8 cellular contexts compared by ENCODE assay signal in the genomic region with DNA sequence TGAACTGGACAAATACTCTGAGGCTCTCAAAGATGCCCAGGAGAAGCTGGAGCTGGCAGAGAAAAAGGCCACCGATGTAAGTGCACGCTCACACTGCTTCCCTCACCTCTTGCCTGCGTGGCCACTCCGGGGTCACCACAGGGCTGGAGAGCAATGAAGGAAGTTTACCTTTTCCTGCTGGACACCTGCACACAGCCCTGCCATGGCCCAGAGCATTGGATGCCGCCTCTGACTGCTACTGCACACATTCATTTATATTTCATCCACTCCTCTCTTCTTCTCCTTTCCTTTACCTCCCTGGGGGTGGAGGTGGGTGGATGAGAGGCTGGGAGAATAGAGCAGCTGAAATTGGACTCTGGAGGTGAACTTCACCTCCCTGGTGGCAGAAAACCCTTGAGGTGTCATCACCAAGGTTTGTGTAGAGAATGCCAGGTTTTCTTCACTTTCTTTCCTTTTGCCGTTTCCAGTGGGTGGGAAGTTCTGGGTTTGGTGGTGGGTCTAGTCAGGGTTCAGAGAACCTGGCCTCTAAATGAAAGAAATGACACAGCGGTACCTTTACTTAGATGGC. TPM values are rescaled to one million over a fixed set of nuclear protein-coding genes. Genes with fewer than 3 reads are reported as not detected.
DNase-seq lines count a peak whose midpoint lies in the region; ATAC-seq and TF ChIP-seq lines count a peak whose summit lies in the region.

No MANE protein-coding gene starts in this region.

- no peak for DNase-seq in activated CD4-positive, alpha-beta T cell treated with anti-CD3 and anti-CD28 coated beads for 36 hours
- DNase-seq in activated CD4-positive, alpha-beta T cell treated with anti-CD3 and anti-CD28 coated beads for 48 hours = no peak
- no peak for DNase-seq in chondrocyte (ENCODE audit: low spot score)
- DNase-seq in lung (ENCODE audit: low spot score) = no peak
- DNase-seq in thyroid gland = no peak
- DNase-seq in NCI-H82 (lab: John Stamatoyannopoulos, UW) = no peak

- TF ChIP-seq POLR2A in thyroid gland (IDR thresholded peaks at IDR 0.05) = no peak

- peak overlapping the region; percentile 50 for H3K4me3 Mint-ChIP-seq in activated CD4-positive, alpha-beta T cell treated with anti-CD3 and anti-CD28 coated beads for 36 hours
- peak overlapping the region; percentile 99 for H3K4me3 Mint-ChIP-seq in chondrocyte (ENCODE audit: unreplicated experiment)

- H3K27ac Mint-ChIP-seq in activated CD4-positive, alpha-beta T cell treated with anti-CD3 and anti-CD28 coated beads for 36 hours = no peak overlapping the region
- H3K27ac Mint-ChIP-seq in chondrocyte (ENCODE audit: unreplicated experiment) = peak overlapping the region; percentile 96

- peak overlapping the region; percentile 7 to 91 for H3K27ac ChIP-seq in lung (ENCODE audit: low read depth in 1 of 2, low read length in 1 of 2)
- H3K27ac ChIP-seq in thyroid gland = no peak overlapping the region

- TF ChIP-seq CTCF in chondrocyte (IDR thresholded peaks at IDR 0.05) (no peak), lung (IDR thresholded peaks at IDR 0.05; ENCODE audit: control extremely low read depth, extremely low read depth) (no peak), thyroid gland (IDR thresholded peaks at IDR 0.05) (no peak)

- H3K4me1 ChIP-seq in lung (ENCODE audit: control insufficient read depth in 2 of 2, insufficient read depth in 2 of 2, low read length in 2 of 2) (peaks cover 0 to 14% of the 10 kb centered on the region in 2 donors), thyroid gland (peaks cover 15 to 34% of the 10 kb centered on the region in 2 donors)

- H3K27me3 ChIP-seq in lung (ENCODE audit: control insufficient read depth, insufficient read depth) (no peaks in the 10 kb centered on the region), thyroid gland (no peaks in the 10 kb centered on the region)

- intact Hi-C loops in activated CD4-positive, alpha-beta T cell treated with anti-CD3 and anti-CD28 coated beads for 36 hours (cut with DNase I, micrococcal nuclease) = loop anchor here in 1 of 2 experiments (10.0 kb wide), 1 partner anchor 241 kb away; no protein-coding TSS in a partner anchor
- intact Hi-C loops in thyroid gland (cut with DNase I) = no loop called here

- no peak for ATAC-seq in activated CD4-positive, alpha-beta T cell treated with anti-CD3 and anti-CD28 coated beads for 36 hours
- no peak for ATAC-seq in lung (ENCODE audit: insufficient read depth, low FRiP score)
- no peak for ATAC-seq in HG02938 (IDR thresholded peaks at IDR 0.05; ENCODE audit: unreplicated experiment)
- ATAC-seq in GM18867 (IDR thresholded peaks at IDR 0.05; ENCODE audit: unreplicated experiment) = no peak

- peaks cover 14% of the 10 kb centered on the region for H3K4me1 Mint-ChIP-seq in activated CD4-positive, alpha-beta T cell treated with anti-CD3 and anti-CD28 coated beads for 36 hours
- peaks cover 56% of the 10 kb centered on the region for H3K4me1 Mint-ChIP-seq in chondrocyte (ENCODE audit: low read depth)

- H3K27me3 Mint-ChIP-seq in activated CD4-positive, alpha-beta T cell treated with anti-CD3 and anti-CD28 coated beads for 36 hours = peaks cover 63% of the 10 kb centered on the region
- no peaks in the 10 kb centered on the region for H3K27me3 Mint-ChIP-seq in chondrocyte (ENCODE audit: low read depth)

- H3K9me3 ChIP-seq in lung (ENCODE audit: control insufficient read depth in 2 of 2, insufficient read depth in 1 of 2, low read length in 1 of 2) (no peaks in the 10 kb centered on the region), thyroid gland (no peaks in the 10 kb centered on the region)

- POLR2A ChIA-PET in activated CD4-positive, alpha-beta T cell treated with anti-CD3 and anti-CD28 coated beads for 36 hours (lab: Charles Lee) = interaction anchor here (0.6 kb wide), 1 partner anchor 453 kb away, joined by 3 read pairs; no protein-coding TSS in a partner anchor

- peaks cover 0 to 5% of the 10 kb centered on the region in 2 donors for H3K36me3 ChIP-seq in lung (ENCODE audit: control insufficient read depth in 2 of 2, insufficient read depth in 2 of 2, low read length in 2 of 2)
- no peaks in the 10 kb centered on the region for H3K36me3 ChIP-seq in thyroid gland

- no peaks in the 10 kb centered on the region for H3K36me3 Mint-ChIP-seq in activated CD4-positive, alpha-beta T cell treated with anti-CD3 and anti-CD28 coated beads for 36 hours (ENCODE audit: low read depth)
- peaks cover 54% of the 10 kb centered on the region for H3K36me3 Mint-ChIP-seq in chondrocyte (ENCODE audit: low read depth)

- peak overlapping the region; percentile 47 for H3K4me3 ChIP-seq in lung
- peak overlapping the region; percentile 27 to 65 (median 46) for H3K4me3 ChIP-seq in thyroid gland (replicated peaks in 1 of 3)

- H3K9me3 Mint-ChIP-seq in activated CD4-positive, alpha-beta T cell treated with anti-CD3 and anti-CD28 coated beads for 36 hours (ENCODE audit: low read depth) = no peaks in the 10 kb centered on the region
- peaks cover 6% of the 10 kb centered on the region for H3K9me3 Mint-ChIP-seq in chondrocyte (ENCODE audit: low read depth)

- 41 to 47% methylated on average over 7 of the region's 7 CpGs for WGBS in lung, 2 donors
- 62 to 71% methylated on average over 7 of the region's 7 CpGs for WGBS in thyroid gland, 2 donors

- CTCF ChIA-PET in activated CD4-positive, alpha-beta T cell treated with anti-CD3 and anti-CD28 coated beads for 36 hours (lab: Charles Lee) = interaction anchor here (0.6 to 1.6 kb wide), 4 partner anchors 13 to 67 kb away, joined by 3 to 5 read pairs (median 4); no protein-coding TSS in a partner anchor

RNA-seq across cellular contexts. Expression of a gene that starts 1.6 kb away (rescaled TPM):
- total RNA-seq in activated CD4-positive, alpha-beta T cell treated with anti-CD3 and anti-CD28 coated beads for 36 hours = 1 to 10 TPM; 7.6 to 8.9 TPM
- total RNA-seq in chondrocyte = 2,291 to 2,367 TPM (median 2,332 TPM) in 3 replicates
- 100 to 1,000 TPM; 191 to 469 TPM for total RNA-seq in lung
- polyA plus RNA-seq in lung = 100 to 1,000 TPM; 118 to 194 TPM
- 100 to 1,000 TPM; 116 to 307 (median 226) TPM for total RNA-seq in thyroid gland

Comparison
In these comparisons a context has a peak if more than half of its experiments do, and no peak if none do; other contexts are left out.
1. H3K27ac ChIP-seq: peak in lung (2 of 2); none in thyroid gland (0 of 3).
2. RNA of a gene that starts 1.6 kb away (total RNA-seq): 2,291 to 2,367 TPM in chondrocyte, 191 to 469 TPM in lung and 116 to 307 TPM in thyroid gland; 7.6 to 8.9 TPM in activated CD4-positive, alpha-beta T cell treated with anti-CD3 and anti-CD28 coated beads for 36 hours; every median in the first group is over 10 times any median in the second.